29 cellular contexts compared by ENCODE assay signal in the genomic region with DNA sequence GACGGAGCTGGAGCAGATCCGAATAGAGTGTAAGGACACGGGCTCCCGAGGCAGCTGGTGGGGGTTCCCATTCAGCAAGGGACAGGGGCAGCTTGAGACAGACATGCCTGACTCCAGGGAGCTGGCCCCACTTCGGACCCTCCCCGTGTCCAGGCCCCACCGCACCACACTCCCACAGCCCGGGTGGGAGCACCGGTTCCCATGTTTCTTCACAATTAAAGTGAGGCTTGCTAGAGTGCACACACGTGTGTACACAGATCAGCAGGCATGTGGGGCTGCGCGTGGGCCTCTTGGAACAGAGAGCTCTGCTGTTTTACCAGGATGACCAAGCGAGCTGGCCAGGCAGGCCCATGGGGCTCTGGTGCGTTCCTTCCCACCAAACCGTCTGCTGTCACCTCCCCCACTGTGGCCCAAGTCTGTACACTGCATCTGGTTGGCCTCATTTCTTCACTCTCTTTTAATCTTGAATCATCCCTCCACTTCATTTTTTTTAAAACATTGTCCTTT. TPM values are rescaled to one million over a fixed set of nuclear protein-coding genes. Genes with fewer than 3 reads are reported as not detected.
"Had no signal": no experiment of that assay in that cellular context is flagged by ENCODE, and none has a peak within 500 bp of the region (broad histone marks: within the 10 kb centered on the region; RNA-seq: fewer than 3 reads in every experiment).

No MANE protein-coding gene starts in this region.

- H3K36me3 ChIP-seq: adrenal gland, breast epithelium, SJCRH30 had no signal

- H3K4me2 ChIP-seq: PC-9 had no signal

- H3K9me3 ChIP-seq: adrenal gland, body of pancreas, breast epithelium, SJCRH30 had no signal

- H3K27me3 ChIP-seq: adrenal gland, breast epithelium had no signal

- H2AFZ ChIP-seq: PC-9 had no signal

- ATAC-seq: activated CD8-positive, alpha-beta T cell treated with anti-CD3 and anti-CD28 coated beads for 36 hours; activated naive CD4-positive, alpha-beta T cell treated with anti-CD3 and anti-CD28 coated beads, Interleukin-2, amount 50 U/mL, for 72 hours; activated T-cell treated with anti-CD3 and anti-CD28 coated beads, Interleukin-2, amount 50 U/mL, for 72 hours; activated T-helper 17 cell treated with anti-CD3 and anti-CD28 coated beads, Interleukin-2, amount 50 U/mL, for 72 hours; body of pancreas had no signal

- H3K4me1 ChIP-seq: adrenal gland, body of pancreas, breast epithelium had no signal

- H3K4me3 ChIP-seq: adrenal gland, body of pancreas, breast epithelium, PC-9, SJCRH30, SK-N-MC had no signal

- DNase-seq: activated CD4-positive, alpha-beta T cell treated with anti-CD3 and anti-CD28 coated beads, Interleukin-2, amount 10 ng/mL, durations not matched to agents 24 days and 14 days; activated CD4-positive, alpha-beta T cell treated with anti-CD3 and anti-CD28 coated beads, Interleukin-2, amount 50 U/mL, for 4 hours; activated CD8-positive, alpha-beta T cell treated with anti-CD3 and anti-CD28 coated beads for 36 hours; activated effector memory CD4-positive, alpha-beta T cell treated with anti-CD3 and anti-CD28 coated beads, Interleukin-2, amount 50 U/mL, for 16 hours; activated naive CD4-positive, alpha-beta T cell; activated T-cell treated with anti-CD3 and anti-CD28 coated beads, Interleukin-2, amount 50 U/mL, for 1 hour; activated T-cell treated with anti-CD3 and anti-CD28 coated beads, Interleukin-2, amount 50 U/mL, for 72 hours; adrenal gland; body of pancreas; NCI-H1092; NCI-H1436 treated with DMSO at 0.1 percent for 48 hours; NCI-H1694 treated with DMSO at 0.1 percent for 48 hours; NCI-H2029; NCI-H345; NCI-H526; NCI-H748 treated with DMSO at 0.1 percent for 48 hours; PC-9; Right ventricle myocardium superior; SJCRH30; T1000 had no signal

- H3K27ac ChIP-seq: adrenal gland, body of pancreas, breast epithelium, PC-9, SJCRH30, SK-N-MC had no signal

RNA-seq across cellular contexts. Expression of a gene that starts 48.0 kb away (rescaled TPM):
- total RNA-seq: activated CD4-positive, alpha-beta T cell treated with anti-CD3 and anti-CD28 coated beads, Interleukin-2, amount 10 ng/mL, durations not matched to agents 24 days and 14 days; activated CD8-positive, alpha-beta T cell treated with anti-CD3 and anti-CD28 coated beads for 36 hours; activated naive CD4-positive, alpha-beta T cell treated with anti-CD3 and anti-CD28 coated beads, Interleukin-2, amount 50 U/mL, for 72 hours; activated T-helper 17 cell treated with anti-CD3 and anti-CD28 coated beads, Interleukin-2, amount 50 U/mL, for 72 hours; MCF 10A; NCI-H460; OCI-LY7; PC-9; SJCRH30; T-helper 1 cell treated with Interleukin-12 subunit alpha and Interleukin-12 subunit beta and Interleukin-4 antibody, amounts not matched to agents 30 ng/mL and 1 ng/mL, for 36 hours; T-helper 2 cell treated with Interferon-gamma antibody and Interleukin-4, amounts not matched to agents 100 ng/mL and 5 ng/mL, for 36 hours had no signal
